In the genomic region with DNA sequence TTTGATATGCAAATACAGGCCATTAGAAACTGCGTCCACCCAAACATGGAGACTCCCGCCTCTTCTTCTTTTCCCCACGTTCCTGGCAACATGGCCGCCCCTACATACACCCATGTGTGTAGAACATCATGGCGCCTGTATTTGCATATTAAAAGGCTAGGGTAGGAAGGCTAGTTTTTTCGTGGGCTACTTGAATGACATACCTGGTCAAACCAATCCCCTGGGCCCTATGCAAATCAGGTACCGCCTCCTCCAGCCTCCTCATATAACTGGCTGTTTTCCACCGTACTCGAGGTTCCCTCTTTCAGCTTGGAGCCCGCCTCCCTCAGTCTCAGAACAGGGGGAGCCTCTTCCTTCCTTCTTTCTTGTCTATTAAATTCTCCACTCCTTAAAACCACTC, we compare ENCODE assay signal across 8 cellular contexts.
DNase-seq lines count a peak whose midpoint lies in the region.

No MANE protein-coding gene starts in this region.

- peak; percentile 25 for DNase-seq in activated CD4-positive, CD25-positive, alpha-beta regulatory T cell treated with anti-CD3 and anti-CD28 coated beads, Interleukin-2, amount 50 U/mL, for 72 hours
- no peak for DNase-seq in activated CD4-positive, CD25-positive, alpha-beta regulatory T cell (lab: John Stamatoyannopoulos, UW)
- DNase-seq in SIG-M5 (lab: John Stamatoyannopoulos, UW) (peak; percentile 98), hippocampal formation (lab: John Stamatoyannopoulos, UW) (peak; percentile 4 to 22), superior temporal gyrus (ENCODE audit: extremely low spot score) (peak; percentile 24), foreskin melanocyte (no peak)
- DNase-seq in stimulated activated CD4-positive, alpha-beta T cell treated with anti-CD3 and anti-CD28 coated beads, Interleukin-2, amount 100 ng/mL, for 24 hours, result no peak
- no peak for DNase-seq in activated naive CD4-positive, alpha-beta T cell treated with Interleukin-2 at 50 U/mL for 16 hours

Comparison
In these comparisons a context has a peak if more than half of its experiments do, and no peak if none do; other contexts are left out.
1. DNase-seq: peak in activated CD4-positive, CD25-positive, alpha-beta regulatory T cell treated with anti-CD3 and anti-CD28 coated beads, Interleukin-2, amount 50 U/mL, for 72 hours (single experiment), SIG-M5 (single experiment), hippocampal formation (2 of 2) and superior temporal gyrus (single experiment); none in activated CD4-positive, CD25-positive, alpha-beta regulatory T cell (0 of 4), foreskin melanocyte (single experiment), stimulated activated CD4-positive, alpha-beta T cell treated with anti-CD3 and anti-CD28 coated beads, Interleukin-2, amount 100 ng/mL, for 24 hours (0 of 2) and activated naive CD4-positive, alpha-beta T cell treated with Interleukin-2 at 50 U/mL for 16 hours (single experiment).